Comparison of ENCODE assay signal across 8 cellular contexts in genomic region chr15:67863442-67863987, GRCh38. TPM values are rescaled to one million over a fixed set of nuclear protein-coding genes. Genes with fewer than 3 reads are reported as not detected.
DNase-seq lines count a peak whose midpoint lies in the region; ATAC-seq and TF ChIP-seq lines count a peak whose summit lies in the region.

No MANE protein-coding gene starts in this region.

- DNase-seq in AG08395 (ENCODE audit: low spot score) (peak; percentile 84), NCI-H510A (lab: John Stamatoyannopoulos, UW) (peak; percentile 53), right lobe of liver (peak; percentile 83 to 86 (median 85))
- DNase-seq in activated CD4-positive, alpha-beta T cell treated with anti-CD3 and anti-CD28 coated beads, Interleukin-2, amount 10 ng/mL, durations not matched to agents 24 days and 14 days = peak; percentile 90
- DNase-seq in stimulated activated CD4-positive, alpha-beta T cell treated with anti-CD3 and anti-CD28 coated beads, Interleukin-4, amount 100 ng/mL, for 4 hours = peak; percentile 61 to 73

- peak overlapping the region; percentile 70 for H3K4me3 Mint-ChIP-seq in activated CD4-positive, alpha-beta T cell treated with anti-CD3 and anti-CD28 coated beads, Interleukin-2, amount 10 ng/mL, durations not matched to agents 24 days and 14 days
- H3K4me3 Mint-ChIP-seq in dendritic cell treated with granulocyte-macrophage colony-stimulating factor and Interleukin-4, amounts not matched to agents 40 ng/mL and 50 ng/mL, for 4 days = peak overlapping the region; percentile 89

- peak; percentile 85 to 95 (median 92) for TF ChIP-seq CTCF in right lobe of liver (IDR thresholded peaks at IDR 0.05)

- no peaks in the 10 kb centered on the region for H3K9me3 ChIP-seq in right lobe of liver

- no peak overlapping the region for H3K27ac ChIP-seq in right lobe of liver

- H3K4me3 ChIP-seq in right lobe of liver = peak overlapping the region; percentile 50 to 56 (median 51)

- 0% methylated on average over 7 of the region's 41 CpGs for WGBS in right lobe of liver (ENCODE audit: insufficient coverage, low coverage, low lambda C conversion rate, missing lambda C conversion rate)

- no peak overlapping the region for H3K27ac Mint-ChIP-seq in activated CD4-positive, alpha-beta T cell treated with anti-CD3 and anti-CD28 coated beads, Interleukin-2, amount 10 ng/mL, durations not matched to agents 24 days and 14 days
- H3K27ac Mint-ChIP-seq in dendritic cell treated with granulocyte-macrophage colony-stimulating factor and Interleukin-4, amounts not matched to agents 40 ng/mL and 50 ng/mL, for 4 days = peak overlapping the region; percentile 65

- peaks cover 37% of the 10 kb centered on the region for H3K27me3 Mint-ChIP-seq in activated CD4-positive, alpha-beta T cell treated with anti-CD3 and anti-CD28 coated beads, Interleukin-2, amount 10 ng/mL, durations not matched to agents 24 days and 14 days
- H3K27me3 Mint-ChIP-seq in dendritic cell treated with granulocyte-macrophage colony-stimulating factor and Interleukin-4, amounts not matched to agents 40 ng/mL and 50 ng/mL, for 4 days = peaks cover 13% of the 10 kb centered on the region

- no peaks in the 10 kb centered on the region for H3K27me3 ChIP-seq in right lobe of liver

- peak; percentile 76 for ATAC-seq in GM18867 (IDR thresholded peaks at IDR 0.05; ENCODE audit: unreplicated experiment)
- ATAC-seq in HG03342 (IDR thresholded peaks at IDR 0.05; ENCODE audit: unreplicated experiment) = peak; percentile 73
- peak; percentile 99 to 100 (median 99) for ATAC-seq in right lobe of liver

- H3K36me3 Mint-ChIP-seq in activated CD4-positive, alpha-beta T cell treated with anti-CD3 and anti-CD28 coated beads, Interleukin-2, amount 10 ng/mL, durations not matched to agents 24 days and 14 days (ENCODE audit: low read depth) = no peaks in the 10 kb centered on the region
- no peaks in the 10 kb centered on the region for H3K36me3 Mint-ChIP-seq in dendritic cell treated with granulocyte-macrophage colony-stimulating factor and Interleukin-4, amounts not matched to agents 40 ng/mL and 50 ng/mL, for 4 days (ENCODE audit: low read depth)

- no peak for TF ChIP-seq POLR2A in right lobe of liver (IDR thresholded peaks at IDR 0.05)

- H3K4me1 Mint-ChIP-seq in activated CD4-positive, alpha-beta T cell treated with anti-CD3 and anti-CD28 coated beads, Interleukin-2, amount 10 ng/mL, durations not matched to agents 24 days and 14 days = peaks cover 3% of the 10 kb centered on the region
- peaks cover 10% of the 10 kb centered on the region for H3K4me1 Mint-ChIP-seq in dendritic cell treated with granulocyte-macrophage colony-stimulating factor and Interleukin-4, amounts not matched to agents 40 ng/mL and 50 ng/mL, for 4 days (ENCODE audit: low read depth)

- H3K36me3 ChIP-seq in right lobe of liver = no peaks in the 10 kb centered on the region

- no peaks in the 10 kb centered on the region for H3K9me3 Mint-ChIP-seq in activated CD4-positive, alpha-beta T cell treated with anti-CD3 and anti-CD28 coated beads, Interleukin-2, amount 10 ng/mL, durations not matched to agents 24 days and 14 days
- H3K9me3 Mint-ChIP-seq in dendritic cell treated with granulocyte-macrophage colony-stimulating factor and Interleukin-4, amounts not matched to agents 40 ng/mL and 50 ng/mL, for 4 days = no peaks in the 10 kb centered on the region

- H3K4me1 ChIP-seq in right lobe of liver = peaks cover 0 to 4% (median 0%) of the 10 kb centered on the region in 4 donors

- intact Hi-C loops in activated CD4-positive, alpha-beta T cell treated with anti-CD3 and anti-CD28 coated beads, Interleukin-2, amount 10 ng/mL, durations not matched to agents 24 days and 14 days (cut with micrococcal nuclease) = loop anchor here (1.0 to 2.0 kb wide), 2 partner anchors 291 to 348 kb away; no protein-coding TSS in a partner anchor
- intact Hi-C loops in dendritic cell treated with granulocyte-macrophage colony-stimulating factor and Interleukin-4, amounts not matched to agents 40 ng/mL and 50 ng/mL, for 4 days (cut with micrococcal nuclease) = loop anchor here (2.0 to 5.0 kb wide), 2 partner anchors 189 to 291 kb away; partner anchors contain the start of gene PIAS1
- intact Hi-C loops in right lobe of liver (cut with DNase I) = no loop called here

RNA-seq across cellular contexts. Expression of gene RNU6-1, which starts 23.7 kb away (rescaled TPM):
- not detected in 2 replicates for total RNA-seq in activated CD4-positive, alpha-beta T cell treated with anti-CD3 and anti-CD28 coated beads, Interleukin-2, amount 10 ng/mL, durations not matched to agents 24 days and 14 days
- total RNA-seq in right lobe of liver = not detected

RNA-seq across cellular contexts. Expression of gene SKOR1, which starts 38.2 kb away (rescaled TPM):
- 0.09 and 0.14 TPM in 2 replicates for total RNA-seq in activated CD4-positive, alpha-beta T cell treated with anti-CD3 and anti-CD28 coated beads, Interleukin-2, amount 10 ng/mL, durations not matched to agents 24 days and 14 days
- total RNA-seq in right lobe of liver = under 1 TPM in 5 of 6 experiments, not detected in 1; 0.05 to 0.21 (median 0.09) TPM

Comparison
In these comparisons a context has a peak if more than half of its experiments do, and no peak if none do; other contexts are left out.
1. intact Hi-C loops: an anchor here in activated CD4-positive, alpha-beta T cell treated with anti-CD3 and anti-CD28 coated beads, Interleukin-2, amount 10 ng/mL, durations not matched to agents 24 days and 14 days (1.0 to 2.0 kb wide) and dendritic cell treated with granulocyte-macrophage colony-stimulating factor and Interleukin-4, amounts not matched to agents 40 ng/mL and 50 ng/mL, for 4 days (2.0 to 5.0 kb wide); none called in right lobe of liver.